In the genomic region with DNA sequence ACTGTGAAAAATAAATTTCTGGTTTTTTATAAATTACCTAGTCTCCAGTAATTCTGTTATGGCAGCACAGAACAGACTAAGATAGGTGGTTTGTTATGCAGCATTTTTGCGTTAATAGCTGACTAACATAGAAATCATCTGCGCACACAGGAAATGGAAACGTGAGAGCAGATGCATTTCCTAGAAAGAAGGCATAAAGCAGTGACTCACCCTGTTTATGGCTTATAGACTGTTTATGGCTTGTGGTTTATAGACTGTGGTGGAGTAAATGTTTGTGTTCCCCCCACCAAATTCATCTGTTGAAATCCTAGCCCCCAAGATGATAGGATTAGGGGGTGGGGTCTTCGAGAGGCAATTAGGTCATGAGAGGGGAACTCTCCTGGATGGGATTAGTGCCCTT, we compare ENCODE assay signal across 1 cellular context.
A peak's percentile ranks its signal among the peaks of the same experiment; 100 is the strongest.
TF ChIP-seq lines count a peak whose summit lies in the region.

No MANE protein-coding gene starts in this region.

TF ChIP-seq in IMR-90, 13 proteins besides CTCF, POLR2A, EP300 and RAD21:
- no peak for TF ChIP-seq MAFK (IDR thresholded peaks at IDR 0.05; ENCODE audit: low read depth, low read length)
- TF ChIP-seq FOS (IDR thresholded peaks at IDR 0.05; ENCODE audit: low read depth, low read length) = peak; percentile 42; the same call in 1 of the 2 replicates
- TF ChIP-seq BHLHE40 (IDR thresholded peaks at IDR 0.05; ENCODE audit: low read depth, low read length) = peak; percentile 76
- TF ChIP-seq SMC3 (IDR thresholded peaks at IDR 0.05; ENCODE audit: low read depth, low read length) = no peak
